1 cellular context compared by ENCODE assay signal in the genomic region with DNA sequence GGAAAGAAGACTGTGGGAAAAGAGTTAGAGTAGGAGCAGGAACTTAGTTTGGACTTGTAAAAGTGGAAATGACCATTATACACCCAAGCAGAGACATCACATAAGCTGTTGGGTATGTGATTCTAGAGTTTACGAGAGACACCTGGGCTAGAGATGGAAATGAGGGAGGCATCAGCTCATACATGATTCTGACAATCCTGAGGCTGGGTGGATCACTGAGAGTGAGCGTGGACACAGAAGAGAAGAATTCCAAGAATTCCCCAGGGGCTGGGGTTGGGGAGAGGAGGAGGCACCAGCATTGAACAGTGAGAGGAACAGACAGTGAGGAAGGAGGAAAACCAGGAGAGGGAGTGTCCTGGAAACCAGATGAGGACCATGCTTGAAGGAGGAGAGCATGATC.
TF ChIP-seq lines count a peak whose summit lies in the region.

No MANE protein-coding gene starts in this region.

TF ChIP-seq in GM23338, 12 proteins besides CTCF, POLR2A, EP300 and RAD21 (continued from another document):
- TF ChIP-seq, protein P1, sequence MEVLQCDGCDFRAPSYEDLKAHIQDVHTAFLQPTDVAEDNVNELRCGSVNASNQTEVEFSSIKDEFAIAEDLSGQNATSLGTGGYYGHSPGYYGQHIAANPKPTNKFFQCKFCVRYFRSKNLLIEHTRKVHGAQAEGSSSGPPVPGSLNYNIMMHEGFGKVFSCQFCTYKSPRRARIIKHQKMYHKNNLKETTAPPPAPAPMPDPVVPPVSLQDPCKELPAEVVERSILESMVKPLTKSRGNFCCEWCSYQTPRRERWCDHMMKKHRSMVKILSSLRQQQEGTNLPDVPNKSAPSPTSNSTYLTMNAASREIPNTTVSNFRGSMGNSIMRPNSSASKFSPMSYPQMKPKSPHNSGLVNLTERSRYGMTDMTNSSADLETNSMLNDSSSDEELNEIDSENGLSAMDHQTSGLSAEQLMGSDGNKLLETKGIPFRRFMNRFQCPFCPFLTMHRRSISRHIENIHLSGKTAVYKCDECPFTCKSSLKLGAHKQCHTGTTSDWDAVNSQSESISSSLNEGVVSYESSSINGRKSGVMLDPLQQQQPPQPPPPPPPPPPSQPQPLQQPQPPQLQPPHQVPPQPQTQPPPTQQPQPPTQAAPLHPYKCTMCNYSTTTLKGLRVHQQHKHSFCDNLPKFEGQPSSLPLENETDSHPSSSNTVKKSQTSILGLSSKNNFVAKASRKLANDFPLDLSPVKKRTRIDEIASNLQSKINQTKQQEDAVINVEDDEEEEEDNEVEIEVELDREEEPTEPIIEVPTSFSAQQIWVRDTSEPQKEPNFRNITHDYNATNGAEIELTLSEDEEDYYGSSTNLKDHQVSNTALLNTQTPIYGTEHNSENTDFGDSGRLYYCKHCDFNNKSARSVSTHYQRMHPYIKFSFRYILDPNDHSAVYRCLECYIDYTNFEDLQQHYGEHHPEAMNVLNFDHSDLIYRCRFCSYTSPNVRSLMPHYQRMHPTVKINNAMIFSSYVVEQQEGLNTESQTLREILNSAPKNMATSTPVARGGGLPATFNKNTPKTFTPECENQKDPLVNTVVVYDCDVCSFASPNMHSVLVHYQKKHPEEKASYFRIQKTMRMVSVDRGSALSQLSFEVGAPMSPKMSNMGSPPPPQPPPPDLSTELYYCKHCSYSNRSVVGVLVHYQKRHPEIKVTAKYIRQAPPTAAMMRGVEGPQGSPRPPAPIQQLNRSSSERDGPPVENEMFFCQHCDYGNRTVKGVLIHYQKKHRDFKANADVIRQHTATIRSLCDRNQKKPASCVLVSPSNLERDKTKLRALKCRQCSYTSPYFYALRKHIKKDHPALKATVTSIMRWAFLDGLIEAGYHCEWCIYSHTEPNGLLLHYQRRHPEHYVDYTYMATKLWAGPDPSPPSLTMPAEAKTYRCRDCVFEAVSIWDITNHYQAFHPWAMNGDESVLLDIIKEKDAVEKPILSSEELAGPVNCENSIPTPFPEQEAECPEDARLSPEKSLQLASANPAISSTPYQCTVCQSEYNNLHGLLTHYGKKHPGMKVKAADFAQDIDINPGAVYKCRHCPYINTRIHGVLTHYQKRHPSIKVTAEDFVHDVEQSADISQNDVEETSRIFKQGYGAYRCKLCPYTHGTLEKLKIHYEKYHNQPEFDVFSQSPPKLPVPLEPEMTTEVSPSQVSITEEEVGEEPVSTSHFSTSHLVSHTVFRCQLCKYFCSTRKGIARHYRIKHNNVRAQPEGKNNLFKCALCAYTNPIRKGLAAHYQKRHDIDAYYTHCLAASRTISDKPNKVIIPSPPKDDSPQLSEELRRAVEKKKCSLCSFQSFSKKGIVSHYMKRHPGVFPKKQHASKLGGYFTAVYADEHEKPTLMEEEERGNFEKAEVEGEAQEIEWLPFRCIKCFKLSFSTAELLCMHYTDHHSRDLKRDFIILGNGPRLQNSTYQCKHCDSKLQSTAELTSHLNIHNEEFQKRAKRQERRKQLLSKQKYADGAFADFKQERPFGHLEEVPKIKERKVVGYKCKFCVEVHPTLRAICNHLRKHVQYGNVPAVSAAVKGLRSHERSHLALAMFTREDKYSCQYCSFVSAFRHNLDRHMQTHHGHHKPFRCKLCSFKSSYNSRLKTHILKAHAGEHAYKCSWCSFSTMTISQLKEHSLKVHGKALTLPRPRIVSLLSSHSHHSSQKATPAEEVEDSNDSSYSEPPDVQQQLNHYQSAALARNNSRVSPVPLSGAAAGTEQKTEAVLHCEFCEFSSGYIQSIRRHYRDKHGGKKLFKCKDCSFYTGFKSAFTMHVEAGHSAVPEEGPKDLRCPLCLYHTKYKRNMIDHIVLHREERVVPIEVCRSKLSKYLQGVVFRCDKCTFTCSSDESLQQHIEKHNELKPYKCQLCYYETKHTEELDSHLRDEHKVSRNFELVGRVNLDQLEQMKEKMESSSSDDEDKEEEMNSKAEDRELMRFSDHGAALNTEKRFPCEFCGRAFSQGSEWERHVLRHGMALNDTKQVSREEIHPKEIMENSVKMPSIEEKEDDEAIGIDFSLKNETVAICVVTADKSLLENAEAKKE (CRISPR knock-in tag; IDR thresholded peaks at IDR 0.05), result no peak
- TF ChIP-seq STAT1 (IDR thresholded peaks at IDR 0.05; ENCODE audit: unreplicated experiment), result no peak
- TF ChIP-seq ZNF114 (CRISPR knock-in tag; IDR thresholded peaks at IDR 0.05), result no peak
- TF ChIP-seq, protein P2, sequence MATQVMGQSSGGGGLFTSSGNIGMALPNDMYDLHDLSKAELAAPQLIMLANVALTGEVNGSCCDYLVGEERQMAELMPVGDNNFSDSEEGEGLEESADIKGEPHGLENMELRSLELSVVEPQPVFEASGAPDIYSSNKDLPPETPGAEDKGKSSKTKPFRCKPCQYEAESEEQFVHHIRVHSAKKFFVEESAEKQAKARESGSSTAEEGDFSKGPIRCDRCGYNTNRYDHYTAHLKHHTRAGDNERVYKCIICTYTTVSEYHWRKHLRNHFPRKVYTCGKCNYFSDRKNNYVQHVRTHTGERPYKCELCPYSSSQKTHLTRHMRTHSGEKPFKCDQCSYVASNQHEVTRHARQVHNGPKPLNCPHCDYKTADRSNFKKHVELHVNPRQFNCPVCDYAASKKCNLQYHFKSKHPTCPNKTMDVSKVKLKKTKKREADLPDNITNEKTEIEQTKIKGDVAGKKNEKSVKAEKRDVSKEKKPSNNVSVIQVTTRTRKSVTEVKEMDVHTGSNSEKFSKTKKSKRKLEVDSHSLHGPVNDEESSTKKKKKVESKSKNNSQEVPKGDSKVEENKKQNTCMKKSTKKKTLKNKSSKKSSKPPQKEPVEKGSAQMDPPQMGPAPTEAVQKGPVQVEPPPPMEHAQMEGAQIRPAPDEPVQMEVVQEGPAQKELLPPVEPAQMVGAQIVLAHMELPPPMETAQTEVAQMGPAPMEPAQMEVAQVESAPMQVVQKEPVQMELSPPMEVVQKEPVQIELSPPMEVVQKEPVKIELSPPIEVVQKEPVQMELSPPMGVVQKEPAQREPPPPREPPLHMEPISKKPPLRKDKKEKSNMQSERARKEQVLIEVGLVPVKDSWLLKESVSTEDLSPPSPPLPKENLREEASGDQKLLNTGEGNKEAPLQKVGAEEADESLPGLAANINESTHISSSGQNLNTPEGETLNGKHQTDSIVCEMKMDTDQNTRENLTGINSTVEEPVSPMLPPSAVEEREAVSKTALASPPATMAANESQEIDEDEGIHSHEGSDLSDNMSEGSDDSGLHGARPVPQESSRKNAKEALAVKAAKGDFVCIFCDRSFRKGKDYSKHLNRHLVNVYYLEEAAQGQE (IDR thresholded peaks at IDR 0.05; ENCODE audit: unreplicated experiment), result no peak
- TF ChIP-seq NANOG (IDR thresholded peaks at IDR 0.05; ENCODE audit: borderline replicate concordance), result no peak
- no peak for TF ChIP-seq EZH2 (IDR thresholded peaks at IDR 0.05; ENCODE audit: low read depth, unreplicated experiment)
- TF ChIP-seq, protein P3, sequence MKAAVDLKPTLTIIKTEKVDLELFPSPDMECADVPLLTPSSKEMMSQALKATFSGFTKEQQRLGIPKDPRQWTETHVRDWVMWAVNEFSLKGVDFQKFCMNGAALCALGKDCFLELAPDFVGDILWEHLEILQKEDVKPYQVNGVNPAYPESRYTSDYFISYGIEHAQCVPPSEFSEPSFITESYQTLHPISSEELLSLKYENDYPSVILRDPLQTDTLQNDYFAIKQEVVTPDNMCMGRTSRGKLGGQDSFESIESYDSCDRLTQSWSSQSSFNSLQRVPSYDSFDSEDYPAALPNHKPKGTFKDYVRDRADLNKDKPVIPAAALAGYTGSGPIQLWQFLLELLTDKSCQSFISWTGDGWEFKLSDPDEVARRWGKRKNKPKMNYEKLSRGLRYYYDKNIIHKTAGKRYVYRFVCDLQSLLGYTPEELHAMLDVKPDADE (IDR thresholded peaks at IDR 0.05), result no peak
- no peak for TF ChIP-seq ZNF331 (CRISPR knock-in tag; IDR thresholded peaks at IDR 0.05; ENCODE audit: low read depth)
